ENCODE assay signal across 26 cellular contexts in genomic region chr2:55609931-55610578, GRCh38. TPM values are rescaled to one million over a fixed set of nuclear protein-coding genes. Genes with fewer than 3 reads are reported as not detected.
DNase-seq lines count a peak whose midpoint lies in the region; FAIRE-seq and TF ChIP-seq lines count a peak whose summit lies in the region.
"Had no signal": no experiment of that assay in that cellular context is flagged by ENCODE, and none has a peak within 500 bp of the region (broad histone marks: within the 10 kb centered on the region; RNA-seq: fewer than 3 reads in every experiment).

No MANE protein-coding gene starts in this region.

- H3K4me1 ChIP-seq in kidney (ENCODE audit: control insufficient read depth in 1 of 2, insufficient read depth in 1 of 2, low read depth in 1 of 2, low read length in 2 of 2) (peaks cover 5 to 15% of the 10 kb centered on the region in 2 donors), parathyroid adenoma (peaks cover 5% of the 10 kb centered on the region)
- H3K4me1 ChIP-seq: BE2C had no signal

- no peaks in the 10 kb centered on the region for H3K9me3 ChIP-seq in kidney (ENCODE audit: control insufficient read depth in 1 of 2, low read length in 2 of 2)
- H3K9me3 ChIP-seq in parathyroid adenoma (ENCODE audit: control insufficient read depth, low read length) = no peaks in the 10 kb centered on the region
- H3K9me3 ChIP-seq: BE2C, gastrocnemius medialis had no signal

- peaks cover 57% of the 10 kb centered on the region for H3K79me2 ChIP-seq in parathyroid adenoma

- H3K9me3 Mint-ChIP-seq in T-helper 2 cell treated with Interferon-gamma antibody and Interleukin-4, amounts not matched to agents 5 μg/mL and 100 μg/mL, for 36 hours = no peaks in the 10 kb centered on the region
- no peaks in the 10 kb centered on the region for H3K9me3 Mint-ChIP-seq in activated T-helper 1 cell treated with anti-CD3 and anti-CD28 coated beads, Interleukin-12 subunit alpha, Interleukin-12 subunit beta, Interleukin-2, Interleukin-4 antibody, amounts not matched to agents 30 ng/mL and 10 ng/mL and 1 ng/mL, durations not matched to agents 14 hours and 24 hours and 36 hours
- H3K9me3 Mint-ChIP-seq: GM23338 had no signal

- no peak overlapping the region for H3K4me3 Mint-ChIP-seq in T-helper 2 cell treated with Interferon-gamma antibody and Interleukin-4, amounts not matched to agents 5 μg/mL and 100 μg/mL, for 36 hours
- H3K4me3 Mint-ChIP-seq in activated T-helper 1 cell treated with anti-CD3 and anti-CD28 coated beads, Interleukin-12 subunit alpha, Interleukin-12 subunit beta, Interleukin-2, Interleukin-4 antibody, amounts not matched to agents 30 ng/mL and 10 ng/mL and 1 ng/mL, durations not matched to agents 14 hours and 24 hours and 36 hours = no peak overlapping the region
- H3K4me3 Mint-ChIP-seq: GM23338 had no signal

- peak overlapping the region; percentile 20 for H3K4me2 ChIP-seq in parathyroid adenoma (ENCODE audit: low read length)
- H3K4me2 ChIP-seq: GM23338 had no signal

- H3K27me3 Mint-ChIP-seq in T-helper 2 cell treated with Interferon-gamma antibody and Interleukin-4, amounts not matched to agents 5 μg/mL and 100 μg/mL, for 36 hours (ENCODE audit: low read depth) = no peaks in the 10 kb centered on the region
- H3K27me3 Mint-ChIP-seq in activated T-helper 1 cell treated with anti-CD3 and anti-CD28 coated beads, Interleukin-12 subunit alpha, Interleukin-12 subunit beta, Interleukin-2, Interleukin-4 antibody, amounts not matched to agents 30 ng/mL and 10 ng/mL and 1 ng/mL, durations not matched to agents 14 hours and 24 hours and 36 hours (ENCODE audit: insufficient read depth) = no peaks in the 10 kb centered on the region

- H3K27me3 ChIP-seq in parathyroid adenoma (ENCODE audit: control insufficient read depth, insufficient read depth, low read length) = no peaks in the 10 kb centered on the region
- H3K27me3 ChIP-seq: BE2C, gastrocnemius medialis had no signal

- FAIRE-seq in kidney (lab: Jason Lieb, UNC) = peak; percentile 23
- FAIRE-seq: bronchial epithelial cell, D721Med, GM18507 had no signal

- H3K9ac ChIP-seq in kidney (ENCODE audit: low read length in 2 of 2) (peak overlapping the region in 1 of 2 donors; percentile 4), parathyroid adenoma (no peak overlapping the region)

- no peak overlapping the region for H2AFZ ChIP-seq in parathyroid adenoma
- H2AFZ ChIP-seq: GM23338 had no signal

- TF ChIP-seq CTCF in kidney (IDR thresholded peaks at IDR 0.05; ENCODE audit: borderline replicate concordance, extremely low read depth, insufficient read depth) = no peak
- TF ChIP-seq CTCF in parathyroid adenoma (IDR thresholded peaks at IDR 0.05) = no peak

- intact Hi-C loops in activated T-helper 1 cell treated with anti-CD3 and anti-CD28 coated beads, Interleukin-12 subunit alpha, Interleukin-12 subunit beta, Interleukin-2, Interleukin-4 antibody, amounts not matched to agents 30 ng/mL and 10 ng/mL and 1 ng/mL, durations not matched to agents 14 hours and 24 hours and 36 hours (cut with micrococcal nuclease) = loop anchor here (10.0 kb wide), 2 partner anchors 1035 to 1495 kb away; partner anchors contain the start of gene ACYP2
- intact Hi-C loops in kidney (cut with DNase I) = no loop called here

- H3K36me3 Mint-ChIP-seq in T-helper 2 cell treated with Interferon-gamma antibody and Interleukin-4, amounts not matched to agents 5 μg/mL and 100 μg/mL, for 36 hours (ENCODE audit: low read depth) = peaks cover 49% of the 10 kb centered on the region
- H3K36me3 Mint-ChIP-seq in activated T-helper 1 cell treated with anti-CD3 and anti-CD28 coated beads, Interleukin-12 subunit alpha, Interleukin-12 subunit beta, Interleukin-2, Interleukin-4 antibody, amounts not matched to agents 30 ng/mL and 10 ng/mL and 1 ng/mL, durations not matched to agents 14 hours and 24 hours and 36 hours (ENCODE audit: low read depth) = peaks cover 31% of the 10 kb centered on the region

- H3K4me3 ChIP-seq in kidney (ENCODE audit: low read length in 2 of 2) (peak overlapping the region in 1 of 2 donors; percentile 24), parathyroid adenoma (ENCODE audit: low read depth, low read length) (no peak overlapping the region)
- H3K4me3 ChIP-seq: gastrocnemius medialis, GM23338 had no signal

- peak overlapping the region; percentile 75 for H3K27ac Mint-ChIP-seq in T-helper 2 cell treated with Interferon-gamma antibody and Interleukin-4, amounts not matched to agents 5 μg/mL and 100 μg/mL, for 36 hours
- peak overlapping the region; percentile 21 for H3K27ac Mint-ChIP-seq in activated T-helper 1 cell treated with anti-CD3 and anti-CD28 coated beads, Interleukin-12 subunit alpha, Interleukin-12 subunit beta, Interleukin-2, Interleukin-4 antibody, amounts not matched to agents 30 ng/mL and 10 ng/mL and 1 ng/mL, durations not matched to agents 14 hours and 24 hours and 36 hours

- H3K36me3 ChIP-seq in kidney (ENCODE audit: control insufficient read depth in 1 of 2, insufficient read depth in 2 of 2, low read length in 2 of 2) = peaks cover 2 to 5% of the 10 kb centered on the region in 2 donors
- no peaks in the 10 kb centered on the region for H3K36me3 ChIP-seq in parathyroid adenoma (ENCODE audit: control insufficient read depth, insufficient read depth, low read length)

- peak overlapping the region; percentile 88 to 90 for H3K27ac ChIP-seq in kidney (ENCODE audit: low read depth in 2 of 2, low read length in 2 of 2)
- H3K27ac ChIP-seq in parathyroid adenoma = no peak overlapping the region

- DNase-seq in T-helper 2 cell treated with Interferon-gamma antibody and Interleukin-4, amounts not matched to agents 5 μg/mL and 100 μg/mL, for 36 hours (ENCODE audit: low spot score) = no peak
- DNase-seq in T-helper 2 cell = no peak
- DNase-seq in activated T-helper 1 cell treated with anti-CD3 and anti-CD28 coated beads, Interleukin-12 subunit alpha, Interleukin-12 subunit beta, Interleukin-2, Interleukin-4 antibody, amounts not matched to agents 30 ng/mL and 10 ng/mL and 1 ng/mL, durations not matched to agents 14 hours and 24 hours and 36 hours (ENCODE audit: low spot score) = no peak
- DNase-seq in kidney = no peak
- DNase-seq in NCI-H2196 (lab: John Stamatoyannopoulos, UW; ENCODE audit: unreplicated experiment) = no peak
- DNase-seq in NCI-H2171 treated with DMSO at 0.1 percent for 48 hours (lab: John Stamatoyannopoulos, UW) = no peak
- no peak for DNase-seq in cerebellum (ENCODE audit: low spot score)
- DNase-seq: activated CD4-positive, alpha-beta T cell treated with anti-CD3 and anti-CD28 coated beads for 48 hours; BE2C; dermis blood vessel endothelial cell; erythroblast; gastrocnemius medialis; Kasumi-1; left cardiac atrium; midbrain; NCI-H1105 treated with DMSO at 0.1 percent for 48 hours; NCI-H2107; NCI-H524; right cardiac atrium; stimulated activated naive CD8-positive, alpha-beta T cell treated with anti-CD3 and anti-CD28 coated beads, Interleukin-15, Interleukin-2, amounts not matched to agents 100 U/mL and 50 U/mL, for 24 hours; trophoblast cell had no signal

- H3K4me1 Mint-ChIP-seq in T-helper 2 cell treated with Interferon-gamma antibody and Interleukin-4, amounts not matched to agents 5 μg/mL and 100 μg/mL, for 36 hours (ENCODE audit: low read depth) = peaks cover 34% of the 10 kb centered on the region
- H3K4me1 Mint-ChIP-seq in activated T-helper 1 cell treated with anti-CD3 and anti-CD28 coated beads, Interleukin-12 subunit alpha, Interleukin-12 subunit beta, Interleukin-2, Interleukin-4 antibody, amounts not matched to agents 30 ng/mL and 10 ng/mL and 1 ng/mL, durations not matched to agents 14 hours and 24 hours and 36 hours (ENCODE audit: low read depth) = peaks cover 30% of the 10 kb centered on the region
- H3K4me1 Mint-ChIP-seq: GM23338 had no signal

RNA-seq across cellular contexts. Expression of gene PPP4R3B, which starts 7.4 kb away (rescaled TPM):
- 69.8 and 74.6 TPM in 2 replicates for total RNA-seq in activated T-helper 1 cell treated with anti-CD3 and anti-CD28 coated beads, Interleukin-12 subunit alpha, Interleukin-12 subunit beta, Interleukin-2, Interleukin-4 antibody, amounts not matched to agents 30 ng/mL and 10 ng/mL and 1 ng/mL, durations not matched to agents 14 hours and 24 hours and 36 hours
- total RNA-seq in kidney (66.0 TPM), cerebellum (95.8 TPM)
- polyA plus RNA-seq in kidney (ENCODE audit: insufficient read depth, low read depth, low replicate concordance) = 24.0 TPM
